In genomic region chr19:52638601-52639000, GRCh38 we compare ENCODE assay signal across 8 cellular contexts. TPM values are rescaled to one million over a fixed set of nuclear protein-coding genes. Genes with fewer than 3 reads are reported as not detected.
DNase-seq lines count a peak whose midpoint lies in the region; ATAC-seq and TF ChIP-seq lines count a peak whose summit lies in the region.

No MANE protein-coding gene starts in this region.

- WGBS in IMR-90 (ENCODE audit: extremely low coverage in 2 of 2, insufficient read length in 1 of 2), 2 experiments, result no CpG with 5 or more reads among the region's 14 CpGs

- intact Hi-C loops in IMR-90 (cut with micrococcal nuclease), result loop anchor here (2.0 kb wide), 1 partner anchor 52 kb away; no protein-coding TSS in a partner anchor

- H3K4me2 ChIP-seq in IMR-90 (ENCODE audit: low read depth, low read length), result peak overlapping the region; percentile 80

- no peak overlapping the region for H4K5ac ChIP-seq in IMR-90 (ENCODE audit: low read depth, low read length)

- H2BK15ac ChIP-seq in IMR-90 (ENCODE audit: low read depth, low read length), result no peak overlapping the region

- dilution Hi-C loops in IMR-90 (cut with HindIII; ENCODE audit: low sequenced_read_pairs, unreplicated experiment), result no loop called here

- peaks cover 3% of the 10 kb centered on the region; the same call in 1 of the 2 replicates for H3K4me1 ChIP-seq in IMR-90 (ENCODE audit: control insufficient read depth, insufficient read depth, low read length)
- H3K4me1 ChIP-seq in skeletal muscle tissue (ENCODE audit: control insufficient read depth in 3 of 3, insufficient read depth in 3 of 3, low read length in 3 of 3), result peaks cover 3 to 11% (median 9%) of the 10 kb centered on the region in 3 donors

- no peak for TF ChIP-seq RAD21 in IMR-90 (IDR thresholded peaks at IDR 0.05; ENCODE audit: low read length)

- no TSS peak for BruUV-seq in IMR-90 (replicated peaks; lab: Mats Ljungman, UMichigan)

- H3K4me3 ChIP-seq in IMR-90 (ENCODE audit: insufficient read depth, low read depth, low read length), result peak overlapping the region; percentile 43
- H3K4me3 ChIP-seq in astrocyte of the cerebellum (ENCODE audit: low read depth, low read length), result peak overlapping the region; percentile 83
- peak overlapping the region; percentile 60 to 89 (median 64) for H3K4me3 ChIP-seq in skeletal muscle tissue (ENCODE audit: low read length in 3 of 3)

- H4K20me1 ChIP-seq in IMR-90 (ENCODE audit: insufficient read depth, low read length), result no peaks in the 10 kb centered on the region

- 0 out of 2 replicates have a peak overlapping the region, but pooled peaks have one; percentile 12 for H3K4ac ChIP-seq in IMR-90 (ENCODE audit: low read depth, low read length)

- peaks cover 14% of the 10 kb centered on the region in 2 experiments for H3K79me1 ChIP-seq in IMR-90 (ENCODE audit: low read depth in 1 of 2, low read length in 2 of 2)

- H2BK120ac ChIP-seq in IMR-90 (ENCODE audit: low read depth, low read length), result no peak overlapping the region

- H3K9ac ChIP-seq in IMR-90 (ENCODE audit: low read depth, low read length), result peak overlapping the region; percentile 43
- peak overlapping the region in 2 of 3 donors; percentile 32 to 50 for H3K9ac ChIP-seq in skeletal muscle tissue (ENCODE audit: low read depth in 1 of 3, low read length in 3 of 3)

- POLR2A ChIA-PET in IMR-90 (lab: Charles Lee; ENCODE audit: unreplicated experiment), result no interaction called here

- H3K18ac ChIP-seq in IMR-90 (ENCODE audit: low read depth, low read length), result no peak overlapping the region

- DNase-seq in stimulated activated CD4-positive, alpha-beta T cell treated with anti-CD3 and anti-CD28 coated beads, Interleukin-15, amount 100 ng/mL, for 24 hours, result peak; percentile 2
- DNase-seq in stimulated activated CD4-positive, alpha-beta T cell treated with anti-CD3 and anti-CD28 coated beads, Interleukin-2, amount 100 ng/mL, for 48 hours, result no peak
- DNase-seq in IMR-90, result peak; percentile 69
- DNase-seq in astrocyte of the cerebellum (ENCODE audit: low read depth), result no peak
- DNase-seq in iPS-NIHi11 (ENCODE audit: low spot score), result peak; percentile 20

- H2AK9ac ChIP-seq in IMR-90 (replicated peaks; ENCODE audit: low read depth, low read length, poor library complexity), result no peak overlapping the region

- no peak overlapping the region for H3K14ac ChIP-seq in IMR-90 (replicated peaks; ENCODE audit: low read depth, low read length)

- CTCF ChIA-PET in IMR-90 (lab: Yijun Ruan, JAX), result interaction anchor here (1.1 kb wide), 1 partner anchor 10 kb away, joined by 4 read pairs; no protein-coding TSS in a partner anchor

- in situ Hi-C loops in IMR-90 (cut with MboI; ENCODE audit: low sequenced_read_pairs), result no loop called here
- in situ Hi-C loops in astrocyte of the cerebellum (cut with HindIII; ENCODE audit: low sequenced_read_pairs), result no loop called here

- H2BK5ac ChIP-seq in IMR-90 (ENCODE audit: low read depth, low read length, poor library complexity, severe bottlenecking), result peak overlapping the region; percentile 11

- no peak overlapping the region for H3K56ac ChIP-seq in IMR-90 (ENCODE audit: extremely low read depth, insufficient read depth, low read length)

- peak overlapping the region; percentile 6 for H3K23ac ChIP-seq in IMR-90 (ENCODE audit: low read depth, low read length)

- ATAC-seq in IMR-90 (ENCODE audit: low read depth) (peak; percentile 48), HG02973 (IDR thresholded peaks at IDR 0.05; ENCODE audit: unreplicated experiment) (no peak), GM21423 (IDR thresholded peaks at IDR 0.05; ENCODE audit: unreplicated experiment) (no peak)

- H2AFZ ChIP-seq in IMR-90 (replicated peaks; ENCODE audit: low read length, poor library complexity), result peak overlapping the region; percentile 79

- H2BK20ac ChIP-seq in IMR-90 (ENCODE audit: low read depth, low read length), result no peak overlapping the region

- H3K9me3 ChIP-seq in IMR-90 (ENCODE audit: control insufficient read depth, insufficient read depth, low read length) (no peaks in the 10 kb centered on the region), skeletal muscle tissue (ENCODE audit: control insufficient read depth in 3 of 3, low read length in 3 of 3) (no peaks in the 10 kb centered on the region)

- peak overlapping the region in 1 of 2 experiments; percentile 3; a peak in 2 of 4 replicates for H4K8ac ChIP-seq in IMR-90 (ENCODE audit: low read depth in 2 of 2, low read length in 2 of 2)

- no peak overlapping the region for H4K91ac ChIP-seq in IMR-90 (ENCODE audit: insufficient read depth, low read depth, low read length)

- H3K9me1 ChIP-seq in IMR-90 (ENCODE audit: insufficient read depth, low read length), result no peaks in the 10 kb centered on the region

- H3K27me3 ChIP-seq in IMR-90 (ENCODE audit: control insufficient read depth, insufficient read depth, low read length) (no peaks in the 10 kb centered on the region), skeletal muscle tissue (ENCODE audit: control insufficient read depth in 3 of 3, insufficient read depth in 3 of 3, low read length in 3 of 3) (peaks cover 0 to 2% (median 0%) of the 10 kb centered on the region in 3 donors)

- H2AK5ac ChIP-seq in IMR-90 (ENCODE audit: low read depth, low read length), result no peak overlapping the region

- H3K36me3 ChIP-seq in IMR-90 (ENCODE audit: control insufficient read depth, insufficient read depth, low read length) (no peaks in the 10 kb centered on the region; the same call in 1 of the 2 replicates), skeletal muscle tissue (ENCODE audit: control insufficient read depth in 3 of 3, insufficient read depth in 3 of 3, low read length in 3 of 3) (peaks cover 0 to 3% (median 0%) of the 10 kb centered on the region in 3 donors)

- TF ChIP-seq CTCF in IMR-90 (conservative IDR thresholded peaks at IDR 0.05; ENCODE audit: low read depth, low read length) (no peak), astrocyte of the cerebellum (IDR thresholded peaks at IDR 0.05; ENCODE audit: low read depth, low read length, missing control alignments) (no peak)

- H3K27ac ChIP-seq in IMR-90 (ENCODE audit: insufficient read depth, low read length), result peak overlapping the region; percentile 31
- no peak overlapping the region for H3K27ac ChIP-seq in skeletal muscle tissue (ENCODE audit: low read depth, low read length)

- TF ChIP-seq POLR2A in IMR-90 (IDR thresholded peaks at IDR 0.05; ENCODE audit: low read depth, low read length), result no peak

TF ChIP-seq in IMR-90, 13 proteins besides CTCF, POLR2A, EP300 and RAD21:
- no peak for TF ChIP-seq RFX5 (IDR thresholded peaks at IDR 0.05; ENCODE audit: low read depth, low read length)
- TF ChIP-seq MAZ (IDR thresholded peaks at IDR 0.05; ENCODE audit: borderline replicate concordance, low read depth, low read length), result no peak
- no peak for TF ChIP-seq MXI1 (IDR thresholded peaks at IDR 0.05; ENCODE audit: borderline replicate concordance, low read depth, low read length)
- TF ChIP-seq RCOR1 (IDR thresholded peaks at IDR 0.05; ENCODE audit: insufficient replicate concordance, low read length), result no peak
- TF ChIP-seq NFE2L2 (IDR thresholded peaks at IDR 0.05; ENCODE audit: low read depth, low read length), result no peak
- TF ChIP-seq CEBPB (IDR thresholded peaks at IDR 0.05; ENCODE audit: low read depth, low read length), result no peak
- no peak for TF ChIP-seq MAFK (IDR thresholded peaks at IDR 0.05; ENCODE audit: low read depth, low read length)
- TF ChIP-seq SMC3 (IDR thresholded peaks at IDR 0.05; ENCODE audit: low read depth, low read length), result no peak
- no peak for TF ChIP-seq FOS (IDR thresholded peaks at IDR 0.05; ENCODE audit: low read depth, low read length)
- TF ChIP-seq CHD1 (IDR thresholded peaks at IDR 0.05; ENCODE audit: low read depth, low read length), result no peak
- no peak for TF ChIP-seq BHLHE40 (IDR thresholded peaks at IDR 0.05; ENCODE audit: low read depth, low read length)
- no peak for TF ChIP-seq ELK1 (IDR thresholded peaks at IDR 0.05; ENCODE audit: borderline replicate concordance, low read depth, low read length)
- TF ChIP-seq USF2 (IDR thresholded peaks at IDR 0.05; ENCODE audit: low read depth, low read length), result no peak

RNA-seq across cellular contexts. Expression of gene ZNF83, which starts 0.4 kb away (rescaled TPM):
- total RNA-seq in IMR-90 (2012; rRNA removed) (36.9 and 42.8 TPM in 2 replicates), skeletal muscle tissue (29.2 TPM)
- polyA plus RNA-seq in IMR-90 (2012; rRNA removed), result 22.3 and 32.9 TPM in 2 replicates
- polyA plus RNA-seq in IMR-90 (2012; cell fraction: cytosol; rRNA removed), result 2.1 and 5.6 TPM in 2 replicates
- polyA plus RNA-seq in IMR-90 (2012; cell fraction: nucleus; rRNA removed; ENCODE audit: low replicate concordance), result 40.6 and 340 TPM in 2 replicates

Comparison
In these comparisons a context has a peak if more than half of its experiments do, and no peak if none do; other contexts are left out.
1. DNase-seq: peak in stimulated activated CD4-positive, alpha-beta T cell treated with anti-CD3 and anti-CD28 coated beads, Interleukin-15, amount 100 ng/mL, for 24 hours (single experiment), IMR-90 (single experiment) and iPS-NIHi11 (single experiment); none in stimulated activated CD4-positive, alpha-beta T cell treated with anti-CD3 and anti-CD28 coated beads, Interleukin-2, amount 100 ng/mL, for 48 hours (0 of 2) and astrocyte of the cerebellum (single experiment).
2. Peak in every context shown above with its lines, with median percentiles within 50 percentile points of each other: H3K4me3 ChIP-seq.